ENCODE assay signal across 14 cellular contexts in genomic region chr3:125031544-125031943, GRCh38.
"Had no signal": no experiment of that assay in that cellular context is flagged by ENCODE, and none has a peak within 500 bp of the region (broad histone marks: within the 10 kb centered on the region; RNA-seq: fewer than 3 reads in every experiment).

No MANE protein-coding gene starts in this region.

- DNase-seq: cerebellar nuclear complex; colonic mucosa; erythroblast; head of caudate nucleus; left lung; lower lobe of right lung; naive B cell; posterior cingulate gyrus; small intestine; stimulated activated CD4-positive, alpha-beta T cell treated with anti-CD3 and anti-CD28 coated beads, Interleukin-2, amount 100 ng/mL, for 48 hours; stimulated activated naive CD4-positive, alpha-beta T cell treated with Interleukin-2 at 50 U/mL for 16 hours had no signal

- FAIRE-seq: small intestine had no signal

- H3K4me1 ChIP-seq: colonic mucosa had no signal

- H3K36me3 ChIP-seq: colonic mucosa had no signal

- H3K4me2 ChIP-seq: hepatocyte had no signal

- H3K27ac ChIP-seq: colonic mucosa, hepatocyte, lower lobe of right lung, vagina had no signal

- H3K9me3 ChIP-seq: colonic mucosa, lower lobe of right lung, vagina had no signal

- H3K27me3 ChIP-seq: colonic mucosa, hepatocyte, left lung, right atrium auricular region, vagina had no signal

- ATAC-seq: left lung had no signal

- H3K4me3 ChIP-seq: colonic mucosa, hepatocyte, left lung, lower lobe of right lung, right atrium auricular region, vagina had no signal

- H2AFZ ChIP-seq: hepatocyte had no signal
